11 cellular contexts compared by ENCODE assay signal in genomic region chr18:79497638-79498081, GRCh38.
DNase-seq lines count a peak whose midpoint lies in the region; ATAC-seq and TF ChIP-seq lines count a peak whose summit lies in the region.
"Had no signal": no experiment of that assay in that cellular context is flagged by ENCODE, and none has a peak within 500 bp of the region (broad histone marks: within the 10 kb centered on the region; RNA-seq: fewer than 3 reads in every experiment).

No MANE protein-coding gene starts in this region.

- H3K4me1 ChIP-seq in mesenchymal stem cell (ENCODE audit: control insufficient read depth, insufficient read depth, low read depth, low read length) (peaks cover 9% of the 10 kb centered on the region), left lung (no peaks in the 10 kb centered on the region), heart right ventricle (peaks cover 0 to 19% (median 6%) of the 10 kb centered on the region in 9 donors)

- H4K91ac ChIP-seq in mesenchymal stem cell (ENCODE audit: low read length), result no peak overlapping the region

- no peak for TF ChIP-seq CTCF in left lung (IDR thresholded peaks at IDR 0.05)
- TF ChIP-seq CTCF in heart right ventricle (IDR thresholded peaks at IDR 0.05), result no peak

- 54% methylated on average over 2 of the region's 4 CpGs for WGBS in mesenchymal stem cell
- WGBS in heart right ventricle, 2 donors, result 72 to 78% methylated on average over 4 of the region's 4 CpGs

- peak overlapping the region in 1 of 2 experiments; percentile 38 for H2BK12ac ChIP-seq in mesenchymal stem cell (ENCODE audit: low read length in 2 of 2)

- ATAC-seq in GM18511 (IDR thresholded peaks at IDR 0.05; ENCODE audit: unreplicated experiment) (peak; percentile 89), GM21528 (IDR thresholded peaks at IDR 0.05; ENCODE audit: low FRiP score, unreplicated experiment) (peak; percentile 74), HG03469 (IDR thresholded peaks at IDR 0.05; ENCODE audit: unreplicated experiment) (peak; percentile 65), left lung (no peak), heart right ventricle (no peak)
- ATAC-seq: activated CD8-positive, alpha-beta memory T cell treated with anti-CD3 and anti-CD28 coated beads, Interleukin-2, amount 10 ng/mL, durations not matched to agents 7 days and 5 days had no signal

- no peak overlapping the region for H3K27ac ChIP-seq in mesenchymal stem cell (ENCODE audit: low read length, poor library complexity, severe bottlenecking)
- no peak overlapping the region for H3K27ac ChIP-seq in left lung
- peak overlapping the region in 2 of 10 donors; percentile 19 to 38 for H3K27ac ChIP-seq in heart right ventricle

- H3K14ac ChIP-seq in mesenchymal stem cell (ENCODE audit: low read length in 2 of 2), result no peak overlapping the region

- peak overlapping the region; percentile 24 to 40 for H3K4ac ChIP-seq in mesenchymal stem cell (ENCODE audit: low read depth in 1 of 2, low read length in 2 of 2)

- peaks cover 0 to under 1% of the 10 kb centered on the region in 2 experiments for H3K27me3 ChIP-seq in mesenchymal stem cell (ENCODE audit: control insufficient read depth in 1 of 2, insufficient read depth in 1 of 2, low read length in 2 of 2)
- no peaks in the 10 kb centered on the region for H3K27me3 ChIP-seq in left lung
- no peaks in the 10 kb centered on the region for H3K27me3 ChIP-seq in heart right ventricle
- H3K27me3 ChIP-seq: vagina had no signal

- no peak overlapping the region for H4K8ac ChIP-seq in mesenchymal stem cell (ENCODE audit: low read length)

- H2AFZ ChIP-seq in mesenchymal stem cell (ENCODE audit: low read depth, low read length), result no peak overlapping the region

- H3K18ac ChIP-seq in mesenchymal stem cell (ENCODE audit: low read depth in 1 of 2, low read length in 2 of 2), result peak overlapping the region in 1 of 2 experiments; percentile 37

- H3K4me3 ChIP-seq in mesenchymal stem cell (ENCODE audit: insufficient read depth in 1 of 2, low read depth in 1 of 2, low read length in 2 of 2), result no peak overlapping the region
- no peak overlapping the region for H3K4me3 ChIP-seq in left lung
- no peak overlapping the region for H3K4me3 ChIP-seq in heart right ventricle
- H3K4me3 ChIP-seq: vagina had no signal

- H2BK5ac ChIP-seq in mesenchymal stem cell (ENCODE audit: low read depth, low read length, poor library complexity, severe bottlenecking), result no peak overlapping the region

- peak overlapping the region; percentile 57 for H2BK15ac ChIP-seq in mesenchymal stem cell (ENCODE audit: low read depth, poor library complexity, severe bottlenecking)

- no peak overlapping the region for H2BK120ac ChIP-seq in mesenchymal stem cell (ENCODE audit: low read depth, low read length)

- H3K9me3 ChIP-seq in mesenchymal stem cell (ENCODE audit: control insufficient read depth, low read length) (peaks cover 37% of the 10 kb centered on the region), left lung (peaks cover 0 to 42% of the 10 kb centered on the region in 2 donors), heart right ventricle (peaks cover 0 to 35% (median 11%) of the 10 kb centered on the region in 11 donors)
- H3K9me3 ChIP-seq: vagina had no signal

- intact Hi-C loops in left lung (cut with DNase I) (no loop called here), heart right ventricle (cut with DNase I) (no loop called here)

- H3K9ac ChIP-seq in mesenchymal stem cell (ENCODE audit: low read length), result no peak overlapping the region

- peaks cover 0 to 3% of the 10 kb centered on the region in 2 experiments for H3K36me3 ChIP-seq in mesenchymal stem cell (ENCODE audit: control insufficient read depth in 1 of 2, insufficient read depth in 2 of 2, low read depth in 1 of 2, low read length in 2 of 2)
- H3K36me3 ChIP-seq in left lung, result peaks cover 0 to 17% of the 10 kb centered on the region in 2 donors
- H3K36me3 ChIP-seq in heart right ventricle, result peaks cover 0 to 41% (median 0%) of the 10 kb centered on the region in 9 donors

- H2AK5ac ChIP-seq in mesenchymal stem cell (ENCODE audit: low read length, severe bottlenecking), result no peak overlapping the region

- H3K79me1 ChIP-seq in mesenchymal stem cell (replicated peaks; ENCODE audit: low read length, poor library complexity, severe bottlenecking), result no peaks in the 10 kb centered on the region

- H3K23ac ChIP-seq in mesenchymal stem cell (ENCODE audit: low read length in 2 of 2), result no peak overlapping the region

- H3K4me2 ChIP-seq in mesenchymal stem cell (ENCODE audit: low read length, poor library complexity, severe bottlenecking), result no peak overlapping the region

- DNase-seq in mesenchymal stem cell (peak; percentile 57), left lung (no peak), anterior cingulate cortex (lab: John Stamatoyannopoulos, UW) (no peak), C1 segment of cervical spinal cord (lab: John Stamatoyannopoulos, UW) (no peak), heart right ventricle (no peak)
- DNase-seq: activated CD8-positive, alpha-beta memory T cell treated with anti-CD3 and anti-CD28 coated beads, Interleukin-2, amount 10 ng/mL, durations not matched to agents 7 days and 5 days; DMS 273 treated with DMSO at 0.1 percent for 48 hours had no signal

Comparison
In these comparisons a context has a peak if more than half of its experiments do, and no peak if none do; other contexts are left out.
1. ATAC-seq: peak in GM18511 (single experiment), GM21528 (single experiment) and HG03469 (single experiment); none in left lung (single experiment) and heart right ventricle (0 of 8).